8 cellular contexts compared by ENCODE assay signal in the genomic region with DNA sequence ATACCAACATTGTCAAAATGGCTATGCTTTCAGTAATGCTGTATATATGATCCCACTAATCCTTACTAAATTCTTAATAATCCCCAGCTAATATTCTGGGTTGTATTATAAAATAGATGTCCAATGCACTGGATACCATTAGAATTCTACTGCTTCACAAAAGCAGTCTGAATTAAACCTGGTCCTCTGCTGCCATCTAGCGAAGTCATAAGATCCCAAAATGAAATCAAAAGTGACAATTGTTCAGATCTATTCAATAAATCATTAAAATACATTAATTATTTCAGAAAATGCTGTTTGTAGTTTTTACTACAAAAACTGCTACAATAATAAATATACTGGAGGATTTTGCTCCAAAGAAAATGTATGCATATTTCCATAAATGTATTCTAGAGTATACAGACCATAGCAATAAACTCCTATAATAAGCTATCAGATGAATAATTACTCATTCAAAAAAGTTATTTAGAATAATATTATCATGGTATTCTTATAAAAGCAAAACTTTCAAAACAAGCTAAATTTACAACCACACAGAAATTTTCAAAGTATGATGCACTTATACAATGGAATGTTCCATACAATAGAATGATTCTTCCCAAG.
DNase-seq lines count a peak whose midpoint lies in the region; ATAC-seq and TF ChIP-seq lines count a peak whose summit lies in the region.

No MANE protein-coding gene starts in this region.

- no peaks in the 10 kb centered on the region for H3K27me3 ChIP-seq in colonic mucosa
- H3K27me3 ChIP-seq in upper lobe of right lung: no peaks in the 10 kb centered on the region

- no peaks in the 10 kb centered on the region for H3K36me3 ChIP-seq in colonic mucosa
- H3K36me3 ChIP-seq in upper lobe of right lung: no peaks in the 10 kb centered on the region

- TF ChIP-seq CTCF in colonic mucosa (IDR thresholded peaks at IDR 0.05): peak; percentile 67
- TF ChIP-seq CTCF in upper lobe of right lung (IDR thresholded peaks at IDR 0.05): peak; percentile 70

- no peaks in the 10 kb centered on the region for H3K9me3 ChIP-seq in colonic mucosa
- H3K9me3 ChIP-seq in upper lobe of right lung: no peaks in the 10 kb centered on the region

- H3K4me3 ChIP-seq in colonic mucosa (no peak overlapping the region), upper lobe of right lung (no peak overlapping the region)

- ATAC-seq in Right ventricle myocardium superior (ENCODE audit: poor library complexity): peak; percentile 48
- ATAC-seq in upper lobe of right lung: peak; percentile 65
- no peak for ATAC-seq in HG03139 (IDR thresholded peaks at IDR 0.05; ENCODE audit: unreplicated experiment)

- H3K9ac ChIP-seq in colonic mucosa (ENCODE audit: low read depth in 2 of 2, low read length in 2 of 2): no peak overlapping the region

- DNase-seq in Right ventricle myocardium superior (no peak), cardiac septum (ENCODE audit: low spot score) (no peak), LHCN-M2 (ENCODE audit: low read depth) (peak; percentile 59), SK-N-DZ (ENCODE audit: low spot score) (peak; percentile 55), colonic mucosa (peak; percentile 50), medulla oblongata (ENCODE audit: extremely low spot score) (peak; percentile 83), upper lobe of right lung (no peak)

- H3K27ac ChIP-seq in colonic mucosa: no peak overlapping the region
- H3K27ac ChIP-seq in upper lobe of right lung: no peak overlapping the region

- H3K4me1 ChIP-seq in colonic mucosa (no peaks in the 10 kb centered on the region), upper lobe of right lung (no peaks in the 10 kb centered on the region)

- intact Hi-C loops in Right ventricle myocardium superior (cut with DNase I): loop anchor here (5.0 kb wide), 1 partner anchor 944 kb away; no protein-coding TSS in a partner anchor
- intact Hi-C loops in cardiac septum (cut with DNase I): loop anchor here (5.0 kb wide), 1 partner anchor 939 kb away; no protein-coding TSS in a partner anchor
- intact Hi-C loops in colonic mucosa (cut with DNase I): no loop called here
- intact Hi-C loops in upper lobe of right lung (cut with DNase I): no loop called here

Comparison
In these comparisons a context has a peak if more than half of its experiments do, and no peak if none do; other contexts are left out.
1. DNase-seq: peak in LHCN-M2 (single experiment), SK-N-DZ (single experiment), colonic mucosa (single experiment) and medulla oblongata (single experiment); none in Right ventricle myocardium superior (single experiment), cardiac septum (single experiment) and upper lobe of right lung (single experiment).
2. intact Hi-C loops: an anchor here in Right ventricle myocardium superior (5.0 kb wide) and cardiac septum (5.0 kb wide); none called in colonic mucosa and upper lobe of right lung.